8 cellular contexts compared by ENCODE assay signal in the genomic region with DNA sequence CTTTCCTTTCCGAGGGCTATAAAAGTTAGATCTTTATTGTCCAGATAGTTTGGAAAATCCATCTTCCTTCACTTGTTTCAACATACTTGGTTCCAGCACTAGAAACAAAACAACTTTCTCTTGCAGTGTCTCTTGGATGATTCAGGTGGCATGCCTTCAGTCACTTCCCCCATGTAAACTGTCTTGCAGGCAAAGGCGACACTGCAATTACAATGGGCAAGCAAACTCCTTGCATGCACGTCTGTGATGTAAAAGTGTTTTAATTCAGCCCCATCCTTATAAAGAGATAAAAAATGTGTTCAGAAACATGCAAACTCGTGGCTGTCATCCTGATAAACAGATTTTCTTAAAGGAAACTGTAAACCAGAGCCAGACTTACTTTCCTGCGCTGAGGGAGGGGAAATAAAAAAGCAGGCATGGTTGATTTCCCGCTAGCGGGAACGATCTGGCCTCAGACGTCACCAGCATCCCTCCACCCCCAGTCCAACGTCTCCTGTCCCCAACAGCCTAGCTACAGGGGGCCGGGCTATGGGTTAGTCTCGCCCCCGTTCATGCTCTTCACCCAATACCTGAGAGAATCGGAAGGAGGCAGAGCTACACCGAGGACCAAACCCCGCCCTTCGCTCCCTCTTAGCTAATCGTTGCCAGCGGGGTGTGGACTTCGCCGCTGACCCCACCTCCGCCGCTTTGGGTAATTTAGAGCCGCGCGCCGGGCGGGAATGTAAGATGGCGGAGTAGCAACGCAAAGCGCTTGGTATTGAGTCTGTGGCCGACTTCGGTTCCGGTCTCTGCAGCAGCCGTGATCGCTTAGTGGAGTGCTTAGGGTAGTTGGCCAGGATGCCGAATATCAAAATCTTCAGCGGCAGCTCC. TPM values are rescaled to one million over a fixed set of nuclear protein-coding genes. Genes with fewer than 3 reads are reported as not detected.
DNase-seq lines count a peak whose midpoint lies in the region; ATAC-seq and TF ChIP-seq lines count a peak whose summit lies in the region.

TSS of gene PRPS1 (plus strand) at position 719 of the 870 bp plus-strand sequence. CDS start at position 838, 119 bp downstream.

- no peaks in the 10 kb centered on the region for H3K4me1 ChIP-seq in osteoblast (ENCODE audit: insufficient read depth, low read length)
- peaks cover 0 to 5% of the 10 kb centered on the region in 2 donors for H3K4me1 ChIP-seq in thoracic aorta (ENCODE audit: control insufficient read depth in 1 of 2, low read depth in 2 of 2)

- peak within 1 kb of the TSS; percentile 80 for H2AFZ ChIP-seq in osteoblast (ENCODE audit: low read length)

- H3K27ac Mint-ChIP-seq in activated naive CD4-positive, alpha-beta T cell treated with anti-CD3 and anti-CD28 coated beads, Interleukin-2, amount 50 U/mL, for 72 hours: peak within 1 kb of the TSS; percentile 94 to 96

- H3K4me2 ChIP-seq in osteoblast (ENCODE audit: insufficient read depth, low read length): peak within 1 kb of the TSS; percentile 77

- H3K36me3 ChIP-seq in osteoblast (ENCODE audit: insufficient read depth, low read length): no peaks in the 10 kb centered on the region
- no peaks in the 10 kb centered on the region for H3K36me3 ChIP-seq in thoracic aorta

- H3K79me2 ChIP-seq in osteoblast (ENCODE audit: insufficient read depth, low read length): peaks cover 39% of the 10 kb centered on the region

- TF ChIP-seq CTCF in osteoblast (IDR thresholded peaks at IDR 0.05; ENCODE audit: extremely low read depth, low read depth, low read length) (no peak), thoracic aorta (IDR thresholded peaks at IDR 0.05) (no peak)

- peaks cover 6 to 13% of the 10 kb centered on the region in 2 donors for H3K36me3 Mint-ChIP-seq in activated naive CD4-positive, alpha-beta T cell treated with anti-CD3 and anti-CD28 coated beads, Interleukin-2, amount 50 U/mL, for 72 hours

- H4K20me1 ChIP-seq in osteoblast (ENCODE audit: insufficient read depth, low read length): peaks cover 7% of the 10 kb centered on the region

- ATAC-seq in HG02610 (IDR thresholded peaks at IDR 0.05; ENCODE audit: unreplicated experiment): peak; percentile 100
- peak; percentile 98 to 99 for ATAC-seq in activated naive CD4-positive, alpha-beta T cell treated with anti-CD3 and anti-CD28 coated beads, Interleukin-2, amount 50 U/mL, for 72 hours
- peak; percentile 99 for ATAC-seq in thoracic aorta (ENCODE audit: insufficient number of reproducible peaks, low FRiP score, low read depth)

- H3K4me3 ChIP-seq in GM08714 (ENCODE audit: low read length): peak within 1 kb of the TSS; percentile 68
- H3K4me3 ChIP-seq in osteoblast (ENCODE audit: insufficient read depth, low read length): peak within 1 kb of the TSS; percentile 81
- peak within 1 kb of the TSS; percentile 83 for H3K4me3 ChIP-seq in thoracic aorta

- peak; percentile 97 for DNase-seq in NCI-H1092 treated with DMSO at 0.1 percent for 48 hours (lab: John Stamatoyannopoulos, UW)
- peak; percentile 93 for DNase-seq in SKM-1 (lab: John Stamatoyannopoulos, UW; ENCODE audit: unreplicated experiment)
- peak; percentile 80 to 87 for DNase-seq in activated naive CD4-positive, alpha-beta T cell treated with anti-CD3 and anti-CD28 coated beads, Interleukin-2, amount 50 U/mL, for 72 hours (ENCODE audit: low spot score in 2 of 2)
- peak; percentile 93 for DNase-seq in glomerular visceral epithelial cell (ENCODE audit: extremely low spot score)
- peak; percentile 75 for DNase-seq in osteoblast (ENCODE audit: insufficient read length, low spot score, missing footprints)
- DNase-seq in thoracic aorta (ENCODE audit: low spot score): peak; percentile 67

- H3K27ac ChIP-seq in osteoblast (ENCODE audit: low read depth, low read length): peak within 1 kb of the TSS; percentile 80
- peak within 1 kb of the TSS; percentile 79 to 80 for H3K27ac ChIP-seq in thoracic aorta

- H3K9me3 ChIP-seq in osteoblast (ENCODE audit: low read depth, low read length) (no peaks in the 10 kb centered on the region), thoracic aorta (no peaks in the 10 kb centered on the region)

- H3K27me3 ChIP-seq in osteoblast (ENCODE audit: insufficient read depth, low read length): peaks cover 3% of the 10 kb centered on the region
- H3K27me3 ChIP-seq in thoracic aorta (replicated peaks; ENCODE audit: insufficient read depth): no peaks in the 10 kb centered on the region

- no peaks in the 10 kb centered on the region for H3K9me3 Mint-ChIP-seq in activated naive CD4-positive, alpha-beta T cell treated with anti-CD3 and anti-CD28 coated beads, Interleukin-2, amount 50 U/mL, for 72 hours

RNA-seq across cellular contexts. Expression of gene PRPS1, which starts in this region (rescaled TPM):
- 100 to 1,000 TPM; 107 to 135 TPM for total RNA-seq in activated naive CD4-positive, alpha-beta T cell treated with anti-CD3 and anti-CD28 coated beads, Interleukin-2, amount 50 U/mL, for 72 hours
- total RNA-seq in osteoblast: 30.4 and 31.5 TPM in 2 replicates
- total RNA-seq in thoracic aorta: 10 to 100 TPM; 31.7 to 34.0 TPM

Comparison
In these comparisons a context has a peak if more than half of its experiments do, and no peak if none do; other contexts are left out.
1. Peak in every context shown above with its lines: DNase-seq, ATAC-seq, H3K4me3 ChIP-seq and H3K27ac ChIP-seq.